ENCODE assay signal across 1 cellular context in genomic region chr1:241747992-241748391, GRCh38.
TF ChIP-seq lines count a peak whose summit lies in the region.

No MANE protein-coding gene starts in this region.

TF ChIP-seq in K562, 482 proteins besides CTCF, POLR2A, EP300 and RAD21 (continued from another document):
- TF ChIP-seq, protein P1, sequence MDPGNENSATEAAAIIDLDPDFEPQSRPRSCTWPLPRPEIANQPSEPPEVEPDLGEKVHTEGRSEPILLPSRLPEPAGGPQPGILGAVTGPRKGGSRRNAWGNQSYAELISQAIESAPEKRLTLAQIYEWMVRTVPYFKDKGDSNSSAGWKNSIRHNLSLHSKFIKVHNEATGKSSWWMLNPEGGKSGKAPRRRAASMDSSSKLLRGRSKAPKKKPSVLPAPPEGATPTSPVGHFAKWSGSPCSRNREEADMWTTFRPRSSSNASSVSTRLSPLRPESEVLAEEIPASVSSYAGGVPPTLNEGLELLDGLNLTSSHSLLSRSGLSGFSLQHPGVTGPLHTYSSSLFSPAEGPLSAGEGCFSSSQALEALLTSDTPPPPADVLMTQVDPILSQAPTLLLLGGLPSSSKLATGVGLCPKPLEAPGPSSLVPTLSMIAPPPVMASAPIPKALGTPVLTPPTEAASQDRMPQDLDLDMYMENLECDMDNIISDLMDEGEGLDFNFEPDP (CRISPR knock-in tag; IDR thresholded peaks at IDR 0.05) = no peak
- TF ChIP-seq ZNF121 (CRISPR knock-in tag; conservative IDR thresholded peaks at IDR 0.05) = no peak
- TF ChIP-seq, protein P2, sequence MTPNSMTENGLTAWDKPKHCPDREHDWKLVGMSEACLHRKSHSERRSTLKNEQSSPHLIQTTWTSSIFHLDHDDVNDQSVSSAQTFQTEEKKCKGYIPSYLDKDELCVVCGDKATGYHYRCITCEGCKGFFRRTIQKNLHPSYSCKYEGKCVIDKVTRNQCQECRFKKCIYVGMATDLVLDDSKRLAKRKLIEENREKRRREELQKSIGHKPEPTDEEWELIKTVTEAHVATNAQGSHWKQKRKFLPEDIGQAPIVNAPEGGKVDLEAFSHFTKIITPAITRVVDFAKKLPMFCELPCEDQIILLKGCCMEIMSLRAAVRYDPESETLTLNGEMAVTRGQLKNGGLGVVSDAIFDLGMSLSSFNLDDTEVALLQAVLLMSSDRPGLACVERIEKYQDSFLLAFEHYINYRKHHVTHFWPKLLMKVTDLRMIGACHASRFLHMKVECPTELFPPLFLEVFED (CRISPR knock-in tag; conservative IDR thresholded peaks at IDR 0.05) = no peak
- no peak for TF ChIP-seq ZNF347 (CRISPR knock-in tag; IDR thresholded peaks at IDR 0.05; ENCODE audit: low read depth)
- no peak for TF ChIP-seq BRF1 (IDR thresholded peaks at IDR 0.05; ENCODE audit: borderline replicate concordance, extremely low read depth, insufficient read length)
- TF ChIP-seq SAFB (IDR thresholded peaks at IDR 0.05; ENCODE audit: borderline replicate concordance, low read depth, low read length) = no peak
- no peak for TF ChIP-seq FOXM1 (IDR thresholded peaks at IDR 0.05; ENCODE audit: low read depth)
- TF ChIP-seq FOXM1 (CRISPR knock-in tag; IDR thresholded peaks at IDR 0.05; ENCODE audit: low read depth) = no peak
- TF ChIP-seq, protein P3, sequence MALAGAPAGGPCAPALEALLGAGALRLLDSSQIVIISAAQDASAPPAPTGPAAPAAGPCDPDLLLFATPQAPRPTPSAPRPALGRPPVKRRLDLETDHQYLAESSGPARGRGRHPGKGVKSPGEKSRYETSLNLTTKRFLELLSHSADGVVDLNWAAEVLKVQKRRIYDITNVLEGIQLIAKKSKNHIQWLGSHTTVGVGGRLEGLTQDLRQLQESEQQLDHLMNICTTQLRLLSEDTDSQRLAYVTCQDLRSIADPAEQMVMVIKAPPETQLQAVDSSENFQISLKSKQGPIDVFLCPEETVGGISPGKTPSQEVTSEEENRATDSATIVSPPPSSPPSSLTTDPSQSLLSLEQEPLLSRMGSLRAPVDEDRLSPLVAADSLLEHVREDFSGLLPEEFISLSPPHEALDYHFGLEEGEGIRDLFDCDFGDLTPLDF (CRISPR knock-in tag; IDR thresholded peaks at IDR 0.05) = no peak
- no peak for TF ChIP-seq MYNN (IDR thresholded peaks at IDR 0.05)
- TF ChIP-seq MYNN (CRISPR knock-in tag; IDR thresholded peaks at IDR 0.05) = no peak
- TF ChIP-seq, protein P4, sequence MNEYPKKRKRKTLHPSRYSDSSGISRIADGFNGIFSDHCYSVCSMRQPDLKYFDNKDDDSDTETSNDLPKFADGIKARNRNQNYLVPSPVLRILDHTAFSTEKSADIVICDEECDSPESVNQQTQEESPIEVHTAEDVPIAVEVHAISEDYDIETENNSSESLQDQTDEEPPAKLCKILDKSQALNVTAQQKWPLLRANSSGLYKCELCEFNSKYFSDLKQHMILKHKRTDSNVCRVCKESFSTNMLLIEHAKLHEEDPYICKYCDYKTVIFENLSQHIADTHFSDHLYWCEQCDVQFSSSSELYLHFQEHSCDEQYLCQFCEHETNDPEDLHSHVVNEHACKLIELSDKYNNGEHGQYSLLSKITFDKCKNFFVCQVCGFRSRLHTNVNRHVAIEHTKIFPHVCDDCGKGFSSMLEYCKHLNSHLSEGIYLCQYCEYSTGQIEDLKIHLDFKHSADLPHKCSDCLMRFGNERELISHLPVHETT (CRISPR knock-in tag; conservative IDR thresholded peaks at IDR 0.05 in 1 of 2, IDR thresholded peaks at IDR 0.05 in 1 of 2) = no peak
- TF ChIP-seq ERF (CRISPR knock-in tag; IDR thresholded peaks at IDR 0.05) = no peak
